Comparison of ENCODE assay signal across 15 cellular contexts in genomic region chr2:96729748-96730147, GRCh38. TPM values are rescaled to one million over a fixed set of nuclear protein-coding genes. Genes with fewer than 3 reads are reported as not detected.
DNase-seq lines count a peak whose midpoint lies in the region; ATAC-seq and TF ChIP-seq lines count a peak whose summit lies in the region.
"Had no signal": no experiment of that assay in that cellular context is flagged by ENCODE, and none has a peak within 500 bp of the region (broad histone marks: within the 10 kb centered on the region; RNA-seq: fewer than 3 reads in every experiment).

No MANE protein-coding gene starts in this region.

- H2AFZ ChIP-seq in ACC112 (ENCODE audit: low read length, unreplicated experiment), result no peak overlapping the region

- H3K4me3 Mint-ChIP-seq in CD8-positive, alpha-beta T cell, result no peak overlapping the region

- POLR2A ChIA-PET in CD8-positive, alpha-beta T cell (lab: Charles Lee), result interaction anchor here (0.6 kb wide), 2 partner anchors 209 to 233 kb away, joined by 3 read pairs; no protein-coding TSS in a partner anchor

- H3K4me1 ChIP-seq in ACC112 (ENCODE audit: control insufficient read depth, insufficient read depth, low read length, unreplicated experiment) (peaks cover 8% of the 10 kb centered on the region), RWPE2 (ENCODE audit: insufficient read depth, poor library complexity, severe bottlenecking) (no peaks in the 10 kb centered on the region)
- H3K4me1 ChIP-seq in CD8-positive, alpha-beta T cell (ENCODE audit: insufficient read depth, low read length), result no peaks in the 10 kb centered on the region
- H3K4me1 ChIP-seq: BLaER1 treated with 17β-estradiol and CSF1 and Interleukin-3, amounts not matched to agents 10 nM and 100 nM had no signal

- H3K9me3 Mint-ChIP-seq in CD8-positive, alpha-beta T cell, result no peaks in the 10 kb centered on the region

- ATAC-seq in RWPE2 (ENCODE audit: low read depth), result no peak
- ATAC-seq in sciatic nerve, result peak; percentile 75
- ATAC-seq in HG03175 (IDR thresholded peaks at IDR 0.05; ENCODE audit: unreplicated experiment), result no peak
- ATAC-seq in CD8-positive, alpha-beta T cell, result no peak
- ATAC-seq in HG02588 (IDR thresholded peaks at IDR 0.05; ENCODE audit: unreplicated experiment), result no peak

- DNase-seq in RWPE2 (ENCODE audit: low spot score) (no peak), fibroblast of peridontal ligament (ENCODE audit: extremely low read depth) (peak; percentile 28), sciatic nerve (ENCODE audit: low spot score) (no peak), inferior parietal cortex (ENCODE audit: extremely low spot score) (no peak)
- DNase-seq in CD8-positive, alpha-beta T cell, result no peak
- DNase-seq: DMS79, NCI-H1105, NCI-H510A treated with DMSO at 0.1 percent for 48 hours, NCI-H82, OCI-M1, RPMI8226 had no signal

- no peak overlapping the region for H3K4me3 ChIP-seq in ACC112 (ENCODE audit: low read depth, low read length)
- no peak overlapping the region for H3K4me3 ChIP-seq in RWPE2 (ENCODE audit: severe bottlenecking)
- no peak overlapping the region for H3K4me3 ChIP-seq in CD8-positive, alpha-beta T cell (ENCODE audit: low read depth, low read length)
- H3K4me3 ChIP-seq: BLaER1 treated with 17β-estradiol and CSF1 and Interleukin-3, amounts not matched to agents 10 nM and 100 nM had no signal

- no peak overlapping the region for H3K27ac Mint-ChIP-seq in CD8-positive, alpha-beta T cell

- peak overlapping the region; percentile 7; the same call in 1 of the 2 replicates for H3K27ac ChIP-seq in ACC112 (ENCODE audit: low read depth, low read length)
- H3K27ac ChIP-seq in RWPE2 (ENCODE audit: poor library complexity, severe bottlenecking), result peak overlapping the region; percentile 18
- no peak overlapping the region for H3K27ac ChIP-seq in CD8-positive, alpha-beta T cell (ENCODE audit: low read depth, low read length)
- H3K27ac ChIP-seq: BLaER1 treated with 17β-estradiol and CSF1 and Interleukin-3, amounts not matched to agents 10 nM and 100 nM had no signal

- TF ChIP-seq CTCF in RWPE2 (IDR thresholded peaks at IDR 0.05; ENCODE audit: poor library complexity, severe bottlenecking), result no peak
- TF ChIP-seq CTCF in CD8-positive, alpha-beta T cell (IDR thresholded peaks at IDR 0.05), result no peak

- intact Hi-C loops in sciatic nerve (cut with DNase I), result no loop called here
- intact Hi-C loops in CD8-positive, alpha-beta T cell (cut with DNase I, micrococcal nuclease), result loop anchor here in 1 of 2 experiments (10.0 kb wide), 1 partner anchor 465 kb away; the partner anchor contains the start of genes CIAO1 and TMEM127

- H3K27me3 ChIP-seq in ACC112 (ENCODE audit: insufficient read depth, low read length) (no peaks in the 10 kb centered on the region), RWPE2 (ENCODE audit: insufficient read depth, poor library complexity, severe bottlenecking) (no peaks in the 10 kb centered on the region)
- H3K27me3 ChIP-seq in CD8-positive, alpha-beta T cell (ENCODE audit: insufficient read depth, low read length), result no peaks in the 10 kb centered on the region
- H3K27me3 ChIP-seq: BLaER1 treated with 17β-estradiol and CSF1 and Interleukin-3, amounts not matched to agents 10 nM and 100 nM had no signal

- no peaks in the 10 kb centered on the region for H3K4me1 Mint-ChIP-seq in CD8-positive, alpha-beta T cell (ENCODE audit: low read depth)

- peaks cover 68% of the 10 kb centered on the region for H3K36me3 Mint-ChIP-seq in CD8-positive, alpha-beta T cell

- CTCF ChIA-PET in CD8-positive, alpha-beta T cell (lab: Charles Lee), result no interaction called here

- H3K36me3 ChIP-seq in ACC112 (ENCODE audit: insufficient read depth, low read length), result peaks cover 26% of the 10 kb centered on the region
- peaks cover 83% of the 10 kb centered on the region for H3K36me3 ChIP-seq in RWPE2 (ENCODE audit: low read depth)
- peaks cover 29% of the 10 kb centered on the region for H3K36me3 ChIP-seq in CD8-positive, alpha-beta T cell (ENCODE audit: insufficient read depth, low read length)

- no peaks in the 10 kb centered on the region for H3K79me2 ChIP-seq in ACC112 (ENCODE audit: control insufficient read depth, insufficient read depth, low read length, unreplicated experiment)

- no peaks in the 10 kb centered on the region for H3K27me3 Mint-ChIP-seq in CD8-positive, alpha-beta T cell (ENCODE audit: low read depth)

- H3K9me3 ChIP-seq in RWPE2 (ENCODE audit: severe bottlenecking), result no peaks in the 10 kb centered on the region
- no peaks in the 10 kb centered on the region for H3K9me3 ChIP-seq in CD8-positive, alpha-beta T cell (ENCODE audit: low read length)
- H3K9me3 ChIP-seq: BLaER1 treated with 17β-estradiol and CSF1 and Interleukin-3, amounts not matched to agents 10 nM and 100 nM had no signal

RNA-seq across cellular contexts. Expression of gene LMAN2L, which starts 10.1 kb away (rescaled TPM):
- 19.3 TPM for total RNA-seq in sciatic nerve
- total RNA-seq in CD8-positive, alpha-beta T cell, result 1 to 10 TPM; 1.1 to 1.7 TPM

RNA-seq across cellular contexts. Expression of gene CNNM4, which starts 31.0 kb away (rescaled TPM):
- total RNA-seq in sciatic nerve, result 13.9 TPM
- 1 to 10 TPM; 6.7 to 8.3 TPM for total RNA-seq in CD8-positive, alpha-beta T cell
